In the genomic region with DNA sequence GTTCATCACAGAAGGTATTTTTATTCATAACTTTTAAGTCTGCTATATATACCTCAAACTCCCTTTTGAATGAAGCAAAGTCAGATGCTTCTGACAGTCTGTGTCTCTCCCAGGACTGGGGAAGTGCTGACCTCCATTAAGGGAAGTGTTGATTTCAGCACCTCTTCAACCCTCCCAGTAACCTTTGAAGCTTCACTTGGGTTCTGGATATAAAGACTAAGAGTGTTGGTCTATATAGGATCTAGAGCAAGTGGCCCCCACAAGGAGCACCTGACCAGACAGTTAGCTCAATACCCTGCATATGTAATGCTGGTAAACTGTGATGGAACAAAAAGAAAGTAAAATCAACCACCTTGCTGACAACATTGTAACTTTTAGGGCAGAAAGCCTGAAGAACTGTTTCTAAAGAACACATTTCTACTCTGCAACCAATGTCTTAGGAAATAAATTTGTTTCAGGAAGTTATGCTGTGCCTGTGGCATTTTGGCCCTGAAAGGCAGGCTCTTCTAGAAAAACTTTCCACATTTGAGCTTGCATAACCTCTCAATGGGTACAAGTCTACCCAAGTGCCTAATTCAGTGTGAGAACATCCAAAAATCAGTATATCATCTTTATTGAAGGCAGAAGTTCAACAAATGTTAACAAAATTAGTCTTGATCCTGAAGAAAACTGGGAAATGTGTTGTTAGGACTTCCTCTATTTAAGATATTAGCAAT, we compare ENCODE assay signal across 8 cellular contexts. TPM values are rescaled to one million over a fixed set of nuclear protein-coding genes. Genes with fewer than 3 reads are reported as not detected.
DNase-seq lines count a peak whose midpoint lies in the region; ATAC-seq, FAIRE-seq and TF ChIP-seq lines count a peak whose summit lies in the region.
"Had no signal": no experiment of that assay in that cellular context is flagged by ENCODE, and none has a peak within 500 bp of the region (broad histone marks: within the 10 kb centered on the region; RNA-seq: fewer than 3 reads in every experiment).

No MANE protein-coding gene starts in this region.

- RAD21 ChIA-PET in GM12878 (lab: Charles Lee; ENCODE audit: unreplicated experiment) = interaction anchor here (0.9 to 1.3 kb wide), 5 partner anchors 12 to 32 kb away, joined by 3 to 12 read pairs (median 3); a partner anchor contains a TSS

- H3K4me1 ChIP-seq in Loucy (ENCODE audit: insufficient read depth, low read length, poor library complexity, severe bottlenecking) = peaks cover 68% of the 10 kb centered on the region
- peaks cover 45% of the 10 kb centered on the region for H3K4me1 ChIP-seq in GM12878 (ENCODE audit: control insufficient read depth, insufficient read depth, low read length)
- peaks cover 4 to 12% of the 10 kb centered on the region in 2 donors for H3K4me1 ChIP-seq in small intestine (ENCODE audit: control insufficient read depth in 2 of 2, insufficient read depth in 1 of 2, low read depth in 1 of 2, low read length in 1 of 2)

- SMC1A ChIA-PET in GM12878 (lab: Charles Lee; ENCODE audit: uncharacterized antibody, unreplicated experiment) = interaction anchor here (0.7 to 1.3 kb wide), 6 partner anchors 9 to 32 kb away, joined by 3 to 16 read pairs (median 4); a partner anchor contains a TSS

- H4K20me1 ChIP-seq in Loucy (ENCODE audit: insufficient read depth, low read length, poor library complexity, severe bottlenecking) = no peaks in the 10 kb centered on the region
- H4K20me1 ChIP-seq in GM12878 (ENCODE audit: control insufficient read depth, insufficient read depth) = no peaks in the 10 kb centered on the region

- peak overlapping the region; percentile 86 for H3K9ac ChIP-seq in Loucy (ENCODE audit: low read depth, low read length, poor library complexity, severe bottlenecking)
- H3K9ac ChIP-seq in GM12878 (ENCODE audit: control insufficient read depth, insufficient read depth, low read length) = peak overlapping the region; percentile 86

- peaks cover 39% of the 10 kb centered on the region for H3K79me2 ChIP-seq in Loucy (ENCODE audit: insufficient read depth, low read length)
- H3K79me2 ChIP-seq in GM12878 (ENCODE audit: control insufficient read depth, insufficient read depth, low read length) = peaks cover 41% of the 10 kb centered on the region

- no peak for TF ChIP-seq EP300 in GM12878 (IDR thresholded peaks at IDR 0.05; ENCODE audit: borderline replicate concordance in 1 of 2, control insufficient read depth in 1 of 2, low read depth in 2 of 2, low read length in 2 of 2)

- H3K4me3 ChIP-seq in Loucy (ENCODE audit: low read length, poor library complexity, severe bottlenecking) = peak overlapping the region; percentile 77
- peak overlapping the region; percentile 14; the same call in 1 of the 2 replicates for H3K4me3 ChIP-seq in GM12878
- H3K4me3 ChIP-seq in small intestine (ENCODE audit: low read depth in 1 of 2, low read length in 2 of 2) = no peak overlapping the region

- no peaks in the 10 kb centered on the region for H3K36me3 ChIP-seq in Loucy (ENCODE audit: insufficient read depth, low read length)
- peaks cover 0 to 3% of the 10 kb centered on the region in 2 experiments; a peak in 2 of 4 replicates for H3K36me3 ChIP-seq in GM12878 (ENCODE audit: control insufficient read depth in 2 of 2, insufficient read depth in 2 of 2, low read length in 1 of 2)
- H3K36me3 ChIP-seq in small intestine (ENCODE audit: control insufficient read depth in 2 of 2, insufficient read depth in 2 of 2, low read length in 2 of 2) = peaks cover 0 to 3% of the 10 kb centered on the region in 2 donors

- CTCF ChIA-PET in GM12878 (lab: Yijun Ruan, JAX) = interaction anchor here (0.6 to 1.3 kb wide), 6 partner anchors 10 to 37 kb away, joined by 3 to 7 read pairs (median 4); a partner anchor contains a TSS

- ATAC-seq in GM21447 (IDR thresholded peaks at IDR 0.05; ENCODE audit: unreplicated experiment) = peak; percentile 14
- ATAC-seq in GM12878 = peak; percentile 19

- H3K27ac ChIP-seq in GM12878 (ENCODE audit: control insufficient read depth, insufficient read depth) (peak overlapping the region; percentile 79), small intestine (ENCODE audit: low read depth in 1 of 2, low read length in 1 of 2) (peak overlapping the region; percentile 70 to 74)

- no peaks in the 10 kb centered on the region for H3K9me2 ChIP-seq in Loucy (replicated peaks; ENCODE audit: low read depth, low read length)

- FAIRE-seq in GM12878 (lab: Jason Lieb, UNC) = no peak
- no peak for FAIRE-seq in small intestine (lab: Jason Lieb, UNC)

- TF ChIP-seq RAD21 in GM12878 (IDR thresholded peaks at IDR 0.05; ENCODE audit: insufficient read depth, low read depth, low read length) = no peak

- intact Hi-C loops in GM12878 (cut with micrococcal nuclease; ENCODE audit: unreplicated experiment) = no loop called here

- H3F3A ChIP-seq in Loucy (ENCODE audit: low read depth) = 0 out of 2 replicates have a peak, but pooled peaks cover 2% of the 10 kb centered on the region

- H3K27me3 ChIP-seq in Loucy (ENCODE audit: insufficient read depth, low read length, poor library complexity, severe bottlenecking) (no peaks in the 10 kb centered on the region), GM12878 (replicated peaks in 1 of 2; ENCODE audit: control insufficient read depth in 2 of 2, insufficient read depth in 2 of 2, low read length in 1 of 2) (no peaks in the 10 kb centered on the region), small intestine (ENCODE audit: control insufficient read depth in 2 of 2, insufficient read depth in 2 of 2, low read length in 2 of 2) (no peaks in the 10 kb centered on the region)

- H3K9me3 ChIP-seq in Loucy (ENCODE audit: insufficient read depth, low read depth, low read length) = no peaks in the 10 kb centered on the region
- H3K9me3 ChIP-seq in GM12878 (replicated peaks; ENCODE audit: control insufficient read depth, insufficient read depth, low read length) = no peaks in the 10 kb centered on the region
- H3K9me3 ChIP-seq in small intestine (ENCODE audit: control insufficient read depth, low read depth) = no peaks in the 10 kb centered on the region

- in situ Hi-C loops in GM12878 (cut with MboI) = no loop called here

- peak overlapping the region; percentile 66 for H2AFZ ChIP-seq in Loucy (ENCODE audit: low read length)
- peak overlapping the region; percentile 90 for H2AFZ ChIP-seq in GM12878 (ENCODE audit: control insufficient read depth, low read depth, low read length)

- TF ChIP-seq CTCF in Loucy (conservative IDR thresholded peaks at IDR 0.05; ENCODE audit: low read length) = no peak
- TF ChIP-seq CTCF in GM12878 (IDR thresholded peaks at IDR 0.05 in 2 of 3, conservative IDR thresholded peaks at IDR 0.05 in 1 of 3; ENCODE audit: control insufficient read depth in 2 of 3, extremely low read depth in 1 of 3, insufficient read depth in 1 of 3, low read depth in 3 of 3, low read length in 3 of 3) = no peak

- POLR2A ChIA-PET in GM12878 (lab: Charles Lee) = interaction anchor here (0.7 to 1.3 kb wide), 4 partner anchors 9 to 59 kb away, joined by 3 to 12 read pairs (median 7); a partner anchor contains a TSS

- DNase-seq in GM12878 (ENCODE audit: low read depth, low spot score) (no peak), small intestine (no peak), epidermal melanocyte (ENCODE audit: insufficient read length, low spot score) (no peak), amygdala (lab: John Stamatoyannopoulos, UW) (no peak), NCI-H128 (lab: John Stamatoyannopoulos, UW; ENCODE audit: unreplicated experiment) (no peak)

- TF ChIP-seq POLR2A in GM12878 (IDR thresholded peaks at IDR 0.05; ENCODE audit: low read depth, low read length) = no peak

- H3K4me2 ChIP-seq in Loucy (ENCODE audit: low read depth, low read length, poor library complexity, severe bottlenecking) (peak overlapping the region; percentile 72), GM12878 (ENCODE audit: control insufficient read depth, insufficient read depth) (peak overlapping the region; percentile 60)

- BruUV-seq in GM12878 (replicated peaks; lab: Mats Ljungman, UMichigan) = no TSS peak

RNA-seq across cellular contexts. Expression of a gene that starts 0.9 kb away (rescaled TPM):
- 139 and 163 TPM in 2 replicates for total RNA-seq in GM12878 (2013; cell fraction: nucleolus; rRNA removed)
- total RNA-seq in GM12878 (2014; rRNA removed) (43.3 and 55.3 TPM in 2 replicates), GM12878 (2014; rRNA removed; fragmentation: Illumina TruSeq; extraction: Trizol) (62.1 and 66.0 TPM in 2 replicates), GM12878 (2021) (39.5 and 46.6 TPM in 2 replicates)
- polyA plus RNA-seq in GM12878 (2011; ENCODE audit: low read depth) = 16.1 TPM
- polyA plus RNA-seq in GM12878 (2011; rRNA removed) (29.6 and 45.0 TPM in 2 replicates), GM12878 (2014; fragmentation: Illumina TruSeq; extraction: Trizol) (65.1 and 89.6 TPM in 2 replicates), GM12878 (2014; fragmentation: Nextera tagmentation; extraction: Ambion mirVana) (10 to 100 TPM; 30.3 to 32.3 TPM), GM12878 (2014; rRNA removed) (21.1 and 22.8 TPM in 2 replicates), GM12878 (2016; fragmentation: Nextera tagmentation; extraction: Ambion mirVana) (10 to 100 TPM; 47.0 to 49.6 TPM), small intestine (10 to 100 TPM in 2 of 3 donors, 1 to 10 TPM in 1; 2.0 to 20.1 (median 14.3) TPM)
- 8.7 and 12.8 TPM in 2 replicates for polyA plus RNA-seq in GM12878 (2011; cell fraction: cytosol; rRNA removed)
- 36.0 and 36.3 TPM in 2 replicates for polyA plus RNA-seq in GM12878 (2011; cell fraction: nucleus; rRNA removed)
- 28.2 and 29.1 TPM in 2 replicates for polyA plus RNA-seq in GM12878 (2012)
- 22.6 and 44.8 TPM in 2 replicates for polyA minus RNA-seq in GM12878 (2011; rRNA and poly(A)+ RNA removed)
- polyA minus RNA-seq in GM12878 (2011; cell fraction: cytosol; rRNA and poly(A)+ RNA removed) = 9.9 and 18.0 TPM in 2 replicates
- 34.8 and 53.2 TPM in 2 replicates for polyA minus RNA-seq in GM12878 (2011; cell fraction: nucleus; rRNA and poly(A)+ RNA removed)
- total RNA-seq: epithelial cell of proximal tubule had no signal

RNA-seq across cellular contexts. Expression of a gene that starts 15.0 kb away (rescaled TPM):
- total RNA-seq in GM12878 (2013; cell fraction: nucleolus; rRNA removed) = 6.2 and 13.1 TPM in 2 replicates
- 0.76 and 1.2 TPM in 2 replicates for total RNA-seq in GM12878 (2014; rRNA removed)
- total RNA-seq in GM12878 (2014; rRNA removed; fragmentation: Illumina TruSeq; extraction: Trizol) = 0.67 and 1.1 TPM in 2 replicates
- 0.43 and 0.87 TPM in 2 replicates for total RNA-seq in GM12878 (2021)
- 0.30 TPM for polyA plus RNA-seq in GM12878 (2011; ENCODE audit: low read depth)
- 1.1 and 1.4 TPM in 2 replicates for polyA plus RNA-seq in GM12878 (2011; rRNA removed)
- 0.24 and 0.28 TPM in 2 replicates for polyA plus RNA-seq in GM12878 (2011; cell fraction: cytosol; rRNA removed)
- 1.6 and 2.0 TPM in 2 replicates for polyA plus RNA-seq in GM12878 (2011; cell fraction: nucleus; rRNA removed)
- polyA plus RNA-seq in GM12878 (2012) = 0.18 and 0.46 TPM in 2 replicates
- 0.51 and 0.62 TPM in 2 replicates for polyA plus RNA-seq in GM12878 (2014; fragmentation: Illumina TruSeq; extraction: Trizol)
- under 1 TPM; 0.42 to 0.56 TPM for polyA plus RNA-seq in GM12878 (2014; fragmentation: Nextera tagmentation; extraction: Ambion mirVana)
- 0.61 and 0.74 TPM in 2 replicates for polyA plus RNA-seq in GM12878 (2014; rRNA removed)
- polyA plus RNA-seq in GM12878 (2016; fragmentation: Nextera tagmentation; extraction: Ambion mirVana) = under 1 TPM; 0.48 to 0.57 TPM
- polyA minus RNA-seq in GM12878 (2011; rRNA and poly(A)+ RNA removed) = 0.95 and 1.9 TPM in 2 replicates
- polyA minus RNA-seq in GM12878 (2011; cell fraction: cytosol; rRNA and poly(A)+ RNA removed) = 0.27 and 0.83 TPM in 2 replicates
- polyA minus RNA-seq in GM12878 (2011; cell fraction: nucleus; rRNA and poly(A)+ RNA removed) = 1.2 and 2.0 TPM in 2 replicates
- 100 to 1,000 TPM in 2 of 3 donors, 10 to 100 TPM in 1; 79.1 to 214 (median 186) TPM for polyA plus RNA-seq in small intestine

RNA-seq across cellular contexts. Expression of a gene that starts 32.2 kb away (rescaled TPM):
- 148 and 154 TPM in 2 replicates for total RNA-seq in GM12878 (2013; cell fraction: nucleolus; rRNA removed)
- 33.5 and 37.3 TPM in 2 replicates for total RNA-seq in GM12878 (2014; rRNA removed)
- 29.3 and 29.7 TPM in 2 replicates for total RNA-seq in GM12878 (2014; rRNA removed; fragmentation: Illumina TruSeq; extraction: Trizol)
- 23.8 and 30.7 TPM in 2 replicates for total RNA-seq in GM12878 (2021)
- 22.7 TPM for polyA plus RNA-seq in GM12878 (2011; ENCODE audit: low read depth)
- polyA plus RNA-seq in GM12878 (2011; rRNA removed) = 61.0 and 77.0 TPM in 2 replicates
- 39.0 and 42.6 TPM in 2 replicates for polyA plus RNA-seq in GM12878 (2011; cell fraction: cytosol; rRNA removed)
- 122 and 127 TPM in 2 replicates for polyA plus RNA-seq in GM12878 (2011; cell fraction: nucleus; rRNA removed)
- 23.5 and 25.9 TPM in 2 replicates for polyA plus RNA-seq in GM12878 (2012)
- 36.7 and 44.0 TPM in 2 replicates for polyA plus RNA-seq in GM12878 (2014; fragmentation: Illumina TruSeq; extraction: Trizol)
- polyA plus RNA-seq in GM12878 (2014; fragmentation: Nextera tagmentation; extraction: Ambion mirVana) = 10 to 100 TPM; 27.2 to 29.0 TPM
- 31.2 and 40.7 TPM in 2 replicates for polyA plus RNA-seq in GM12878 (2014; rRNA removed)
- polyA plus RNA-seq in GM12878 (2016; fragmentation: Nextera tagmentation; extraction: Ambion mirVana) = 10 to 100 TPM; 32.6 to 38.1 TPM
- polyA minus RNA-seq in GM12878 (2011; rRNA and poly(A)+ RNA removed) = 40.2 and 49.7 TPM in 2 replicates
- polyA minus RNA-seq in GM12878 (2011; cell fraction: cytosol; rRNA and poly(A)+ RNA removed) = 14.0 and 22.0 TPM in 2 replicates
- polyA minus RNA-seq in GM12878 (2011; cell fraction: nucleus; rRNA and poly(A)+ RNA removed) = 26.4 and 37.2 TPM in 2 replicates
- polyA plus RNA-seq in small intestine = 10 to 100 TPM; 12.4 to 15.4 (median 14.5) TPM

RNA-seq across cellular contexts. Expression of a gene that starts 32.7 kb away (rescaled TPM):
- 4.6 and 5.2 TPM in 2 replicates for total RNA-seq in GM12878 (2013; cell fraction: nucleolus; rRNA removed)
- total RNA-seq in GM12878 (2014; rRNA removed) = 13.5 and 13.8 TPM in 2 replicates
- 11.9 and 12.8 TPM in 2 replicates for total RNA-seq in GM12878 (2014; rRNA removed; fragmentation: Illumina TruSeq; extraction: Trizol)
- 13.6 and 14.3 TPM in 2 replicates for total RNA-seq in GM12878 (2021)
- 4.5 TPM for polyA plus RNA-seq in GM12878 (2011; ENCODE audit: low read depth)
- polyA plus RNA-seq in GM12878 (2011; rRNA removed) = 5.5 and 7.4 TPM in 2 replicates
- 9.8 and 10.6 TPM in 2 replicates for polyA plus RNA-seq in GM12878 (2011; cell fraction: cytosol; rRNA removed)
- 4.3 and 6.0 TPM in 2 replicates for polyA plus RNA-seq in GM12878 (2011; cell fraction: nucleus; rRNA removed)
- polyA plus RNA-seq in GM12878 (2012) = 6.1 and 6.2 TPM in 2 replicates
- 13.3 and 15.6 TPM in 2 replicates for polyA plus RNA-seq in GM12878 (2014; fragmentation: Illumina TruSeq; extraction: Trizol)
- 1 to 10 TPM; 5.4 to 7.4 TPM for polyA plus RNA-seq in GM12878 (2014; fragmentation: Nextera tagmentation; extraction: Ambion mirVana)
- polyA plus RNA-seq in GM12878 (2014; rRNA removed) = 10.3 and 13.0 TPM in 2 replicates
- polyA plus RNA-seq in GM12878 (2016; fragmentation: Nextera tagmentation; extraction: Ambion mirVana) = 10 to 100 TPM; 16.5 to 18.3 TPM
- polyA minus RNA-seq in GM12878 (2011; rRNA and poly(A)+ RNA removed) = 6.8 and 10.5 TPM in 2 replicates
- polyA minus RNA-seq in GM12878 (2011; cell fraction: cytosol; rRNA and poly(A)+ RNA removed) = 5.6 and 7.2 TPM in 2 replicates
- 2.3 and 5.5 TPM in 2 replicates for polyA minus RNA-seq in GM12878 (2011; cell fraction: nucleus; rRNA and poly(A)+ RNA removed)
- 1 to 10 TPM in 2 of 3 donors, under 1 TPM in 1; 0.45 to 5.4 (median 1.1) TPM for polyA plus RNA-seq in small intestine

RNA-seq across cellular contexts. Expression of a gene that starts 56.7 kb away (rescaled TPM):
- total RNA-seq in GM12878 (2013; cell fraction: nucleolus; rRNA removed) = 23.1 and 25.9 TPM in 2 replicates
- total RNA-seq in GM12878 (2014; rRNA removed) (14.3 and 16.1 TPM in 2 replicates), GM12878 (2014; rRNA removed; fragmentation: Illumina TruSeq; extraction: Trizol) (10.4 and 11.6 TPM in 2 replicates), GM12878 (2021) (26.5 and 28.0 TPM in 2 replicates)
- 7.9 TPM for polyA plus RNA-seq in GM12878 (2011; ENCODE audit: low read depth)
- polyA plus RNA-seq in GM12878 (2011; rRNA removed) (26.9 and 33.9 TPM in 2 replicates), GM12878 (2014; fragmentation: Illumina TruSeq; extraction: Trizol) (17.5 and 26.6 TPM in 2 replicates), GM12878 (2014; fragmentation: Nextera tagmentation; extraction: Ambion mirVana) (1 to 10 TPM; 4.2 to 4.5 TPM), GM12878 (2014; rRNA removed) (12.5 and 13.4 TPM in 2 replicates), GM12878 (2016; fragmentation: Nextera tagmentation; extraction: Ambion mirVana) (1 to 10 TPM; 4.8 to 6.1 TPM), small intestine (10 to 100 TPM in 2 of 3 donors, 1 to 10 TPM in 1; 9.5 to 11.2 (median 10.3) TPM)
- 31.9 and 32.8 TPM in 2 replicates for polyA plus RNA-seq in GM12878 (2011; cell fraction: cytosol; rRNA removed)
- 34.9 and 47.6 TPM in 2 replicates for polyA plus RNA-seq in GM12878 (2011; cell fraction: nucleus; rRNA removed)
- polyA plus RNA-seq in GM12878 (2012) = 8.5 and 11.6 TPM in 2 replicates
- 113 and 122 TPM in 2 replicates for polyA minus RNA-seq in GM12878 (2011; rRNA and poly(A)+ RNA removed)
- 35.3 and 36.7 TPM in 2 replicates for polyA minus RNA-seq in GM12878 (2011; cell fraction: cytosol; rRNA and poly(A)+ RNA removed)
- 24.9 and 29.2 TPM in 2 replicates for polyA minus RNA-seq in GM12878 (2011; cell fraction: nucleus; rRNA and poly(A)+ RNA removed)

Comparison
In these comparisons a context has a peak if more than half of its experiments do, and no peak if none do; other contexts are left out.
1. H3K4me3 ChIP-seq: peak in Loucy (single experiment) and GM12878 (single experiment); none in small intestine (0 of 2).
2. RNA of a gene that starts 15.0 kb away (polyA plus RNA-seq): 79.1 to 214 TPM in small intestine; 0.18 to 2.0 TPM in GM12878; every median in the first group is over 10 times any median in the second.